Comparison of ENCODE assay signal across 8 cellular contexts in the genomic region with DNA sequence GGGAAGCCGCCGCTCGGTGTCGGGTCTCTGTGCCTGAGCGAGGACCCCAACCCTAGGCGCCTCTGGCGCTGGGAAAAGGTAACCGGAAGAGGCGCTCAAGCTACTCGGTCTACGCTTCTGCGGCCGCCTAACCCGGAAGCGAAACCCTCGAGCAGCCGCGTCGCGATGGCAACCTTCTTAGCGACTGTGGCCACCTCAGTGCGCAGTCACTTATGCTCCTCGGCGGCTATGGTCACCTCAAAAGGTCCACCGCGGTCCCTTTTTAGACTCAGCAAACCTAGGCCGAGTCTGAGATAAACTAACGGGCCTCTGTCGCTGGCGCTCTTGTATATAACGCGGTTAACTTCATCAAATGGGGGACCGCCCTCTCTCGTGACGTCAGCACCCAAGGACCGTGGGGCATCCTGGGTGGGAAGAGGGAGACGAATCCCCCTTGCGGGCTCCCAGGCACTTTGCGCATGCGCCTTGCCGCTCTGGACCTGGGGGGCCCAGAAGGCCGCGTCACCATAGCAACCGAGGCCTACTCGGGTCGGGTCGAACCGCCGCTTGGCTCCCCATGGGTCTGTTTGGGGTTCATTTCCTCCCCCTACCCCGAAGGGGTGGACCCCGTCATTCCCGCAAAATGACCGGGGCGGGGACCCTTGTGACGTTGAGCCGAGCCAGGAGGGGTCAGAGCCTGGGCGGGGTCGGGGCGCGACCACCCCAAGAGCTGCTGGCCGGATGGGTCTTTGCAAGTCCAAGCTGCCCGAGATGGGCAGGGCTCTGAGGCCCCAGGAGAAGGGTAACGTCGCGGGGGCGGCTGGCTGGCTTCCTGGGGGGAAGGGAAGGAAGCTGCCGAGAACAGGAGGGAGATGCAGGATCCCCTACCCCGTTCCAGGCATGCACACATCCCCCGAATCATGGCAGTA. TPM values are rescaled to one million over a fixed set of nuclear protein-coding genes. Genes with fewer than 3 reads are reported as not detected.
A peak's percentile ranks its signal among the peaks of the same experiment; 100 is the strongest.
DNase-seq lines count a peak whose midpoint lies in the region; ATAC-seq and TF ChIP-seq lines count a peak whose summit lies in the region.

A gene with protein sequence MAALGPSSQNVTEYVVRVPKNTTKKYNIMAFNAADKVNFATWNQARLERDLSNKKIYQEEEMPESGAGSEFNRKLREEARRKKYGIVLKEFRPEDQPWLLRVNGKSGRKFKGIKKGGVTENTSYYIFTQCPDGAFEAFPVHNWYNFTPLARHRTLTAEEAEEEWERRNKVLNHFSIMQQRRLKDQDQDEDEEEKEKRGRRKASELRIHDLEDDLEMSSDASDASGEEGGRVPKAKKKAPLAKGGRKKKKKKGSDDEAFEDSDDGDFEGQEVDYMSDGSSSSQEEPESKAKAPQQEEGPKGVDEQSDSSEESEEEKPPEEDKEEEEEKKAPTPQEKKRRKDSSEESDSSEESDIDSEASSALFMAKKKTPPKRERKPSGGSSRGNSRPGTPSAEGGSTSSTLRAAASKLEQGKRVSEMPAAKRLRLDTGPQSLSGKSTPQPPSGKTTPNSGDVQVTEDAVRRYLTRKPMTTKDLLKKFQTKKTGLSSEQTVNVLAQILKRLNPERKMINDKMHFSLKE (minus strand): TSS at position 91 of the 908 bp plus-strand sequence. CDS start 169 bp downstream, outside the sequence.

- ATAC-seq in GM23338: peak; percentile 85

- TF ChIP-seq CTCF in GM23338 (conservative IDR thresholded peaks at IDR 0.05; ENCODE audit: low read depth in 2 of 2): no peak; a peak in 1 of 4 replicates
- 0 out of 2 replicates have a peak, but pooled peaks have one; percentile 19 for TF ChIP-seq CTCF in Loucy (conservative IDR thresholded peaks at IDR 0.05; ENCODE audit: low read length)
- TF ChIP-seq CTCF in fibroblast of pulmonary artery (IDR thresholded peaks at IDR 0.05; ENCODE audit: low read length, missing control alignments): peak; percentile 23
- TF ChIP-seq CTCF in nephron (IDR thresholded peaks at IDR 0.05; ENCODE audit: unreplicated experiment in 3 of 3): peak in 2 of 3 experiments; percentile 20 to 21

- peak; percentile 97 for DNase-seq in Daoy (ENCODE audit: low read depth)
- peak; percentile 97 for DNase-seq in GM23338 (ENCODE audit: low spot score)
- peak; percentile 90 for DNase-seq in activated T-helper 9 cell treated with anti-CD3 and anti-CD28 coated beads, Interleukin-2, amount 50 U/mL, for 16 hours (ENCODE audit: low read depth)
- DNase-seq in fibroblast of pulmonary artery (ENCODE audit: low read depth): peak; percentile 97

- peak; percentile 70 for TF ChIP-seq POLR2A in Raji (IDR thresholded peaks at IDR 0.05; ENCODE audit: insufficient read depth, low read depth, low read length)

- H3K4me3 ChIP-seq in GM23338: peak within 1 kb of the TSS; percentile 99
- peak within 1 kb of the TSS; percentile 81 for H3K4me3 ChIP-seq in Loucy (ENCODE audit: low read length, poor library complexity, severe bottlenecking)
- peak within 1 kb of the TSS; percentile 92 for H3K4me3 ChIP-seq in fibroblast of pulmonary artery (replicated peaks; ENCODE audit: low read depth, low read length)

- no peaks in the 10 kb centered on the region for H3K9me2 ChIP-seq in GM23338 (ENCODE audit: insufficient read depth)
- no peaks in the 10 kb centered on the region for H3K9me2 ChIP-seq in Loucy (replicated peaks; ENCODE audit: low read depth, low read length)

- H3K9me3 Mint-ChIP-seq in GM23338 (no peaks in the 10 kb centered on the region; the same call in 2 of the 3 replicates), nephron (no peaks in the 10 kb centered on the region)
- H3K9me3 Mint-ChIP-seq in stimulated activated naive CD8-positive, alpha-beta T cell treated with anti-CD3 and anti-CD28 coated beads, Interleukin-15, Interleukin-2, amounts not matched to agents 100 ng/mL and 50 ng/mL, for 24 hours: no peaks in the 10 kb centered on the region

- H3K4me1 ChIP-seq in GM23338 (ENCODE audit: insufficient read depth) (peaks cover 7% of the 10 kb centered on the region; the same call in 1 of the 2 replicates), Loucy (ENCODE audit: insufficient read depth, low read length, poor library complexity, severe bottlenecking) (peaks cover 13% of the 10 kb centered on the region)

- peak within 1 kb of the TSS; percentile 95 for H3K27ac ChIP-seq in GM23338 (ENCODE audit: low read depth)

- H3K27me3 ChIP-seq in GM23338 (ENCODE audit: insufficient read depth): no peaks in the 10 kb centered on the region
- no peaks in the 10 kb centered on the region for H3K27me3 ChIP-seq in Loucy (ENCODE audit: insufficient read depth, low read length, poor library complexity, severe bottlenecking)

- H3K27ac Mint-ChIP-seq in GM23338 (peak within 1 kb of the TSS; percentile 99), nephron (peak within 1 kb of the TSS; percentile 99)
- H3K27ac Mint-ChIP-seq in stimulated activated naive CD8-positive, alpha-beta T cell treated with anti-CD3 and anti-CD28 coated beads, Interleukin-15, Interleukin-2, amounts not matched to agents 100 ng/mL and 50 ng/mL, for 24 hours: peak within 1 kb of the TSS; percentile 96

- no peaks in the 10 kb centered on the region; the same call in 1 of the 2 replicates for H4K20me1 ChIP-seq in GM23338 (replicated peaks; ENCODE audit: insufficient read depth)
- H4K20me1 ChIP-seq in Loucy (ENCODE audit: insufficient read depth, low read length, poor library complexity, severe bottlenecking): no peaks in the 10 kb centered on the region

- H3K9ac ChIP-seq in Loucy (ENCODE audit: low read depth, low read length, poor library complexity, severe bottlenecking): peak within 1 kb of the TSS; percentile 93

- peaks cover 6% of the 10 kb centered on the region; the same call in 1 of the 2 replicates for H3F3A ChIP-seq in GM23338 (replicated peaks; ENCODE audit: low read depth)
- H3F3A ChIP-seq in Loucy (ENCODE audit: low read depth): no peaks in the 10 kb centered on the region

- peaks cover 12% of the 10 kb centered on the region for H3K27me3 Mint-ChIP-seq in GM23338 (ENCODE audit: insufficient read depth, low read depth, poor library complexity)
- H3K27me3 Mint-ChIP-seq in nephron (ENCODE audit: low read depth): no peaks in the 10 kb centered on the region
- H3K27me3 Mint-ChIP-seq in stimulated activated naive CD8-positive, alpha-beta T cell treated with anti-CD3 and anti-CD28 coated beads, Interleukin-15, Interleukin-2, amounts not matched to agents 100 ng/mL and 50 ng/mL, for 24 hours: no peaks in the 10 kb centered on the region

- H3K36me3 Mint-ChIP-seq in GM23338 (ENCODE audit: low read depth): peaks cover 18% of the 10 kb centered on the region
- H3K36me3 Mint-ChIP-seq in nephron (ENCODE audit: low read depth): peaks cover 15% of the 10 kb centered on the region
- H3K36me3 Mint-ChIP-seq in stimulated activated naive CD8-positive, alpha-beta T cell treated with anti-CD3 and anti-CD28 coated beads, Interleukin-15, Interleukin-2, amounts not matched to agents 100 ng/mL and 50 ng/mL, for 24 hours (ENCODE audit: low read depth): peaks cover 20% of the 10 kb centered on the region

- no peaks in the 10 kb centered on the region for H3K9me3 ChIP-seq in Loucy (ENCODE audit: insufficient read depth, low read depth, low read length)

- peaks cover 18% of the 10 kb centered on the region for H3K4me1 Mint-ChIP-seq in GM23338
- peaks cover 25% of the 10 kb centered on the region for H3K4me1 Mint-ChIP-seq in nephron
- H3K4me1 Mint-ChIP-seq in stimulated activated naive CD8-positive, alpha-beta T cell treated with anti-CD3 and anti-CD28 coated beads, Interleukin-15, Interleukin-2, amounts not matched to agents 100 ng/mL and 50 ng/mL, for 24 hours (ENCODE audit: low read depth): peaks cover 25% of the 10 kb centered on the region

- H2AFZ ChIP-seq in GM23338 (peak within 1 kb of the TSS; percentile 86), Loucy (ENCODE audit: low read length) (peak within 1 kb of the TSS; percentile 97)

- H3K79me2 ChIP-seq in GM23338 (replicated peaks; ENCODE audit: insufficient read depth) (peaks cover 20% of the 10 kb centered on the region), Loucy (ENCODE audit: insufficient read depth, low read length) (peaks cover 28% of the 10 kb centered on the region)

- H3K36me3 ChIP-seq in GM23338 (ENCODE audit: insufficient read depth) (peaks cover 6% of the 10 kb centered on the region; the same call in 1 of the 2 replicates), Loucy (ENCODE audit: insufficient read depth, low read length) (peaks cover 4% of the 10 kb centered on the region; the same call in 1 of the 2 replicates)

- H3K4me2 ChIP-seq in GM23338: peak within 1 kb of the TSS; percentile 99
- peak within 1 kb of the TSS; percentile 99 for H3K4me2 ChIP-seq in Loucy (ENCODE audit: low read depth, low read length, poor library complexity, severe bottlenecking)

- H3K4me3 Mint-ChIP-seq in GM23338: peak within 1 kb of the TSS; percentile 97
- peak within 1 kb of the TSS; percentile 94 to 97 (median 95) for H3K4me3 Mint-ChIP-seq in nephron
- peak within 1 kb of the TSS; percentile 90 for H3K4me3 Mint-ChIP-seq in stimulated activated naive CD8-positive, alpha-beta T cell treated with anti-CD3 and anti-CD28 coated beads, Interleukin-15, Interleukin-2, amounts not matched to agents 100 ng/mL and 50 ng/mL, for 24 hours

TF ChIP-seq in GM23338, 12 proteins besides CTCF, POLR2A, EP300 and RAD21 (continues in another document):
- TF ChIP-seq, protein P1, sequence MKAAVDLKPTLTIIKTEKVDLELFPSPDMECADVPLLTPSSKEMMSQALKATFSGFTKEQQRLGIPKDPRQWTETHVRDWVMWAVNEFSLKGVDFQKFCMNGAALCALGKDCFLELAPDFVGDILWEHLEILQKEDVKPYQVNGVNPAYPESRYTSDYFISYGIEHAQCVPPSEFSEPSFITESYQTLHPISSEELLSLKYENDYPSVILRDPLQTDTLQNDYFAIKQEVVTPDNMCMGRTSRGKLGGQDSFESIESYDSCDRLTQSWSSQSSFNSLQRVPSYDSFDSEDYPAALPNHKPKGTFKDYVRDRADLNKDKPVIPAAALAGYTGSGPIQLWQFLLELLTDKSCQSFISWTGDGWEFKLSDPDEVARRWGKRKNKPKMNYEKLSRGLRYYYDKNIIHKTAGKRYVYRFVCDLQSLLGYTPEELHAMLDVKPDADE (IDR thresholded peaks at IDR 0.05): peak; percentile 73

RNA-seq across cellular contexts. Expression of the gene that starts here (rescaled TPM):
- total RNA-seq in Daoy (2014; rRNA removed; shearing (Covaris generic)): 57.5 and 82.3 TPM in 2 replicates
- 44.4 and 65.5 TPM in 2 replicates for total RNA-seq in GM23338 (2014; rRNA removed; shearing (Covaris generic))
- polyA plus RNA-seq in GM23338 (2016; fragmentation: Nextera tagmentation; extraction: Ambion mirVana): 62.1 and 76.1 TPM in 2 replicates

Comparison
In these comparisons a context has a peak if more than half of its experiments do, and no peak if none do; other contexts are left out.
1. Peak in every context shown above with its lines: DNase-seq, ATAC-seq, H3K4me3 ChIP-seq and H3K27ac ChIP-seq.
2. CTCF ChIP-seq: peak in Loucy (single experiment), fibroblast of pulmonary artery (single experiment) and nephron (2 of 3); none in GM23338 (0 of 2).